7 cellular contexts compared by ENCODE assay signal in the genomic region with DNA sequence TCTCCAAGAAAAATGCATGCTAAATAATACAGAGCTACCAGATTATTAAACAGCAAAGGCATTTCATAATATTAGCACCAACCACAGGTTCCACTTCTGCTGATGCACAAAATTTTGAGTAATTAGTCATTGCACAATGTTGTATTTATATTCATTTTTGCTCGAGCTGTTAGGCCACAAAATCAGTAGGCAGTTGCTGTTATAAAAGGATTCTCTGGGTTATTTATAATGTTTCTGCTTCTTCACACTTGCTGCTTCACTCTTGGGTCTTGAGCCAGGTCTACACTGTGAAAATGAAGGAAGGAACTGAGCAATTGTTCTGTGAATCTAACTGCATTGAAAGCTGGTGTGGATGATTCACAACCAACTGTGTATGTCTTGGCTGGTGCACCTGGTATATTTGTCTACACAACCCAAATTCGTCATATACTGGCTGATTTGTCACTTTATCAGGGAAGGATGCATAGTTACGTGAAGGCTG. TPM values are rescaled to one million over a fixed set of nuclear protein-coding genes. Genes with fewer than 3 reads are reported as not detected.
DNase-seq lines count a peak whose midpoint lies in the region; TF ChIP-seq lines count a peak whose summit lies in the region.

No MANE protein-coding gene starts in this region.

- no peaks in the 10 kb centered on the region for H3K27me3 ChIP-seq in GM23248 (replicated peaks; ENCODE audit: insufficient read depth)
- H3K27me3 ChIP-seq in PC-9 (ENCODE audit: insufficient read depth, low read depth) = no peaks in the 10 kb centered on the region

- H4K20me1 ChIP-seq in GM23248 (ENCODE audit: insufficient read depth) (no peaks in the 10 kb centered on the region), PC-9 (ENCODE audit: insufficient read depth) (no peaks in the 10 kb centered on the region)

- H3K4me1 ChIP-seq in GM23248 (ENCODE audit: insufficient read depth) = peaks cover 25% of the 10 kb centered on the region
- peaks cover 26% of the 10 kb centered on the region for H3K4me1 ChIP-seq in PC-9 (replicated peaks; ENCODE audit: insufficient read depth)

- POLR2A ChIA-PET in PC-9 (lab: Charles Lee; ENCODE audit: unreplicated experiment) = interaction anchor here (0.6 kb wide), 1 partner anchor 54 kb away, joined by 3 read pairs; no protein-coding TSS in a partner anchor

- 3 to 9% methylated on average over 3 of the region's 3 CpGs for WGBS in GM23248 (ENCODE audit: low coverage in 1 of 2, low lambda C conversion rate in 2 of 2, missing lambda C conversion rate in 2 of 2), 2 experiments

- no peak overlapping the region for H3K4me3 ChIP-seq in GM23248
- H3K4me3 ChIP-seq in PC-9 = no peak overlapping the region
- no peak overlapping the region for H3K4me3 ChIP-seq in epithelial cell of esophagus (ENCODE audit: low read length)
- no peak overlapping the region for H3K4me3 ChIP-seq in retinal pigment epithelial cell (ENCODE audit: low read length)

- peak overlapping the region; percentile 55 for H3K27ac ChIP-seq in GM23248
- H3K27ac ChIP-seq in PC-9 = peak overlapping the region; percentile 40

- no peak overlapping the region for H3K9ac ChIP-seq in GM23248

- H3K4me2 ChIP-seq in GM23248 (ENCODE audit: unreplicated experiment) (peak overlapping the region; percentile 48), PC-9 (peak overlapping the region; percentile 32)

- no peaks in the 10 kb centered on the region for H3K9me3 ChIP-seq in GM23248 (ENCODE audit: low read depth)
- no peaks in the 10 kb centered on the region; the same call in 1 of the 2 replicates for H3K9me3 ChIP-seq in PC-9 (ENCODE audit: insufficient read depth, low read depth)

- H3F3A ChIP-seq in GM23248 (ENCODE audit: insufficient read depth) (peaks cover 32% of the 10 kb centered on the region), PC-9 (ENCODE audit: insufficient read depth, low read depth) (peaks cover 21% of the 10 kb centered on the region)

- CTCF ChIA-PET in PC-9 (lab: Charles Lee) = no interaction called here

- no peaks in the 10 kb centered on the region for H3K9me2 ChIP-seq in GM23248 (ENCODE audit: insufficient read depth)
- no peaks in the 10 kb centered on the region for H3K9me2 ChIP-seq in PC-9 (ENCODE audit: insufficient read depth)

- no peaks in the 10 kb centered on the region for H3K79me2 ChIP-seq in GM23248 (ENCODE audit: insufficient read depth)
- H3K79me2 ChIP-seq in PC-9 (ENCODE audit: low read depth) = no peaks in the 10 kb centered on the region

- in situ Hi-C loops in GM23248 (cut with MboI) = no loop called here

- no TSS peak for BruUV-seq in PC-9 (replicated peaks; lab: Mats Ljungman, UMichigan)

- TF ChIP-seq CTCF in PC-9 (conservative IDR thresholded peaks at IDR 0.05) (no peak), epithelial cell of esophagus (IDR thresholded peaks at IDR 0.05; ENCODE audit: insufficient read depth, low read depth, low read length, missing control alignments) (no peak), retinal pigment epithelial cell (conservative IDR thresholded peaks at IDR 0.05; ENCODE audit: low read depth, low read length) (no peak)

- H3K36me3 ChIP-seq in GM23248 (ENCODE audit: low read depth) = no peaks in the 10 kb centered on the region
- H3K36me3 ChIP-seq in PC-9 (ENCODE audit: low read depth) = no peaks in the 10 kb centered on the region

- DNase-seq in GM23248 = peak; percentile 94
- peak in 1 of 2 experiments; percentile 87 for DNase-seq in PC-9
- DNase-seq in epithelial cell of esophagus (ENCODE audit: low read depth) = peak; percentile 90
- DNase-seq in retinal pigment epithelial cell (ENCODE audit: low read depth) = peak; percentile 39
- no peak for DNase-seq in NCI-H69 (lab: John Stamatoyannopoulos, UW)
- DNase-seq in cerebellar nuclear complex (lab: John Stamatoyannopoulos, UW) = no peak
- DNase-seq in mesenteric fat pad (ENCODE audit: low spot score) = no peak

- intact Hi-C loops in PC-9 (cut with micrococcal nuclease; ENCODE audit: unreplicated experiment) = no loop called here

- H2AFZ ChIP-seq in GM23248 (no peak overlapping the region), PC-9 (no peak overlapping the region)

RNA-seq across cellular contexts. Expression of a gene that starts 38.3 kb away (rescaled TPM):
- 24.2 and 70.8 TPM in 2 replicates for total RNA-seq in GM23248 (2014; rRNA removed; shearing (Covaris generic))
- polyA plus RNA-seq in GM23248 (2016; fragmentation: Nextera tagmentation; extraction: Ambion mirVana) = 338 and 340 TPM in 2 replicates
- 81.9 and 86.3 TPM in 2 replicates for total RNA-seq in PC-9 (2021)
- 71.1 TPM for total RNA-seq in mesenteric fat pad

Comparison
In these comparisons a context has a peak if more than half of its experiments do, and no peak if none do; other contexts are left out.
1. DNase-seq: peak in GM23248 (single experiment), epithelial cell of esophagus (single experiment) and retinal pigment epithelial cell (single experiment); none in NCI-H69 (single experiment), cerebellar nuclear complex (0 of 2) and mesenteric fat pad (single experiment).